ENCODE assay signal across 8 cellular contexts in the genomic region with DNA sequence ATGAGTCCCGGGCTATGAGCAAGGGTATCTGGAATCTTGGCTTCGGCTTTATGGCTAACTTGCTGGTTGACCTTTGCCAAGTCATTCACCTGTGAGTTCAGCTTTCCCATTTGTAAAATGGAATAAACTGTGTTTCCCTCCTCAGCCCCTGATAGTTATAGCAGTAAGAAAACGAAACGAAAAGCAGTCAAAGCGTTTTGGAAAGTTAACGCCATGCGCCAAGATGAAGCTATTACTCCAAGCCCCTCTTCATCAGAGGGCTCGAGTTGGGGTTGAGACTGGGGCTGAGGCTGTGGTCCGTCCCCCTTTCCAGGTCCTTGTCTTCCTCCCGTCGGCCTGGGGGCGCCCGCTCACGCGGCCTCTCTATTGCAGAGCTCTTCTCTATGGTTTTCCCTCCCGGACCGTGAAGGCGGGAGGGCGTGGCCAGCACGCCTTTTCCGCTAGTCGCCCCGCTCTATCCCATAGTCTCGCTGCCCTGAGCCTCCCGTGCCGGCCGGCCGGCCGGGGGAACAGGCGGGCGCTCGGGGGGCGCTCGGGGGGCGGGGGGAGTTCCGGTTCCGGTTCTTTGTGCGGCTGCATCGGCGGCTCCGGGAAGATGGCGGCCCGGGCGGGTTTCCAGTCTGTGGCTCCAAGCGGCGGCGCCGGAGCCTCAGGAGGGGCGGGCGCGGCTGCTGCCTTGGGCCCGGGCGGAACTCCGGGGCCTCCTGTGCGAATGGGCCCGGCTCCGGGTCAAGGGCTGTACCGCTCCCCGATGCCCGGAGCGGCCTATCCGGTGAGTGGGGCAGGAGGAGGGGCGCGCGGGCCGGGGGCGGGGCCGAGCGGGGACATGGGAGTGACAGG. TPM values are rescaled to one million over a fixed set of nuclear protein-coding genes. Genes with fewer than 3 reads are reported as not detected.
DNase-seq lines count a peak whose midpoint lies in the region; ATAC-seq and TF ChIP-seq lines count a peak whose summit lies in the region.

SMARCD1 (plus strand) TSS at position 568 of the 840 bp plus-strand sequence; CDS start at position 596, 28 bp downstream.

- POLR2A ChIA-PET in activated CD4-positive, alpha-beta memory T cell treated with anti-CD3 and anti-CD28 coated beads, Interleukin-2, amount 10 ng/mL, durations not matched to agents 7 days and 5 days (lab: Charles Lee), result interaction anchor here (0.6 to 2.7 kb wide), 24 partner anchors 8 to 954 kb away, joined by 3 to 48 read pairs (median 4); partner anchors contain the start of genes ASIC1, CERS5, COX14 and GPD1

- H3K27ac ChIP-seq in lower lobe of right lung, result peak within 1 kb of the TSS; percentile 94

- H3K36me3 Mint-ChIP-seq in CD14-positive monocyte, result peaks cover 30 to 34% of the 10 kb centered on the region in 2 donors
- peaks cover 35% of the 10 kb centered on the region for H3K36me3 Mint-ChIP-seq in activated CD4-positive, alpha-beta memory T cell treated with anti-CD3 and anti-CD28 coated beads, Interleukin-2, amount 10 ng/mL, durations not matched to agents 7 days and 5 days (ENCODE audit: low read depth)

- H3K4me1 ChIP-seq in lower lobe of right lung, result peaks cover 13% of the 10 kb centered on the region

- peaks cover 7 to 11% (median 7%) of the 10 kb centered on the region in 3 donors for H3K27me3 Mint-ChIP-seq in CD14-positive monocyte (ENCODE audit: low read depth in 3 of 3)
- H3K27me3 Mint-ChIP-seq in activated CD4-positive, alpha-beta memory T cell treated with anti-CD3 and anti-CD28 coated beads, Interleukin-2, amount 10 ng/mL, durations not matched to agents 7 days and 5 days, result no peaks in the 10 kb centered on the region

- peak within 1 kb of the TSS; percentile 69 for H3K4me3 ChIP-seq in lower lobe of right lung

- TF ChIP-seq CTCF in CD14-positive monocyte (IDR thresholded peaks at IDR 0.05) (peak; percentile 17), lower lobe of right lung (IDR thresholded peaks at IDR 0.05) (peak; percentile 43)

- ATAC-seq in GM19372 (IDR thresholded peaks at IDR 0.05; ENCODE audit: low read depth, unreplicated experiment), result peak; percentile 85
- peak; percentile 53 for ATAC-seq in HG03565 (IDR thresholded peaks at IDR 0.05; ENCODE audit: unreplicated experiment)
- ATAC-seq in lower lobe of right lung, result peak; percentile 93 to 96

- H3K27me3 ChIP-seq in lower lobe of right lung (ENCODE audit: low read depth), result no peaks in the 10 kb centered on the region

- peaks cover 36% of the 10 kb centered on the region for H3K36me3 ChIP-seq in lower lobe of right lung

- peak; percentile 79 for DNase-seq in CD14-positive monocyte (ENCODE audit: low spot score)
- peak; percentile 96 for DNase-seq in NCI-H774 (lab: John Stamatoyannopoulos, UW)
- peak; percentile 83 for DNase-seq in activated CD4-positive, alpha-beta memory T cell treated with anti-CD3 and anti-CD28 coated beads, Interleukin-2, amount 10 ng/mL, durations not matched to agents 7 days and 5 days
- peak; percentile 99 for DNase-seq in ecto neural progenitor cell (ENCODE audit: low spot score)
- peak; percentile 93 for DNase-seq in lower lobe of right lung
- peak; percentile 74 to 89 (median 81) for DNase-seq in stimulated activated CD4-positive, alpha-beta T cell treated with anti-CD3 and anti-CD28 coated beads, TNF-alpha, amount 100 ng/mL, for 24 hours (ENCODE audit: low read depth in 3 of 3)

- H3K27ac Mint-ChIP-seq in CD14-positive monocyte, result peak within 1 kb of the TSS; percentile 76 to 95 (median 93)
- H3K27ac Mint-ChIP-seq in activated CD4-positive, alpha-beta memory T cell treated with anti-CD3 and anti-CD28 coated beads, Interleukin-2, amount 10 ng/mL, durations not matched to agents 7 days and 5 days, result peak within 1 kb of the TSS; percentile 88

- H3K9me3 Mint-ChIP-seq in CD14-positive monocyte, result peaks cover 0 to 2% (median 0%) of the 10 kb centered on the region in 7 donors
- no peaks in the 10 kb centered on the region for H3K9me3 Mint-ChIP-seq in activated CD4-positive, alpha-beta memory T cell treated with anti-CD3 and anti-CD28 coated beads, Interleukin-2, amount 10 ng/mL, durations not matched to agents 7 days and 5 days

- intact Hi-C loops in CD14-positive monocyte (cut with micrococcal nuclease) (no loop called here), lower lobe of right lung (cut with DNase I) (no loop called here)

- peak within 1 kb of the TSS; percentile 86 to 93 for H3K4me3 Mint-ChIP-seq in CD14-positive monocyte
- peak within 1 kb of the TSS; percentile 88 for H3K4me3 Mint-ChIP-seq in activated CD4-positive, alpha-beta memory T cell treated with anti-CD3 and anti-CD28 coated beads, Interleukin-2, amount 10 ng/mL, durations not matched to agents 7 days and 5 days

- CTCF ChIA-PET in activated CD4-positive, alpha-beta memory T cell treated with anti-CD3 and anti-CD28 coated beads, Interleukin-2, amount 10 ng/mL, durations not matched to agents 7 days and 5 days (lab: Charles Lee), result interaction anchor here (0.6 to 13.1 kb wide), 22 partner anchors 9 to 348 kb away, joined by 3 to 181 read pairs (median 6); partner anchors contain the start of genes CERS5, COX14, GPD1 and RACGAP1

- H3K4me1 Mint-ChIP-seq in CD14-positive monocyte, result peaks cover 21% of the 10 kb centered on the region
- peaks cover 41% of the 10 kb centered on the region for H3K4me1 Mint-ChIP-seq in activated CD4-positive, alpha-beta memory T cell treated with anti-CD3 and anti-CD28 coated beads, Interleukin-2, amount 10 ng/mL, durations not matched to agents 7 days and 5 days

- no peaks in the 10 kb centered on the region for H3K9me3 ChIP-seq in lower lobe of right lung

RNA-seq across cellular contexts. Expression of gene SMARCD1, which starts in this region (rescaled TPM):
- 1 to 10 TPM; 3.7 to 7.8 TPM for polyA plus RNA-seq in CD14-positive monocyte
- 10 to 100 TPM; 57.3 to 63.3 TPM for total RNA-seq in activated CD4-positive, alpha-beta memory T cell treated with anti-CD3 and anti-CD28 coated beads, Interleukin-2, amount 10 ng/mL, durations not matched to agents 7 days and 5 days
- 44.2 TPM for total RNA-seq in lower lobe of right lung

Comparison
In these comparisons a context has a peak if more than half of its experiments do, and no peak if none do; other contexts are left out.
1. Peak in every context shown above with its lines: DNase-seq, ATAC-seq, H3K4me3 ChIP-seq and H3K27ac ChIP-seq.